23 cellular contexts compared by ENCODE assay signal in the genomic region with DNA sequence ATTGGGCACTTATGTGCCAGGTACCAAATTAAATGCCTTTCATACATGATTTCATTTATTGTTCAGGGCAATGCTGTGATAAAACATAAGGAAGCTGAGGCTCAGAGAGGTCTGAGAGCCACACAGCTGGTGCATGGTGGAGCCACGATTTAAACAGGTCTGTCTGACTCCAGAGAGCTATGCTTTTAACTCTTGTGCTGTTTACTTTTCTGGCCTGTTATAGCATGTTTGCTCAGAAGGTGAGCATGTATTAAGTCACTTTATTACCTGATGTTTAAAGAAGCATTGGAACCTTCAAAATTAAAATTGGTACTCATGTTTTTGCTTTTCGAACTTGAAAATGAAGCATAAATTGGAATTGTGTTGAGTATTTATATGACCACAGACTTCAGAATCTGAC.
"Had no signal": no experiment of that assay in that cellular context is flagged by ENCODE, and none has a peak within 500 bp of the region (broad histone marks: within the 10 kb centered on the region; RNA-seq: fewer than 3 reads in every experiment).

No MANE protein-coding gene starts in this region.

- ATAC-seq: activated CD8-positive, alpha-beta memory T cell treated with anti-CD3 and anti-CD28 coated beads, Interleukin-2, amount 10 ng/mL, durations not matched to agents 7 days and 5 days; activated naive CD4-positive, alpha-beta T cell treated with anti-CD3 and anti-CD28 coated beads, Interleukin-2, amount 50 U/mL, for 72 hours; activated naive CD8-positive, alpha-beta T cell treated with anti-CD3 and anti-CD28 coated beads, Interleukin-2, amount 50 U/mL, for 24 hours; body of pancreas; WTC11 had no signal

- H3K9me3 ChIP-seq: ascending aorta, body of pancreas had no signal

- H3K27ac ChIP-seq: ascending aorta, body of pancreas, PC-9 had no signal

- H3K4me3 ChIP-seq: ascending aorta, body of pancreas, PC-9 had no signal

- DNase-seq: activated CD4-positive, alpha-beta T cell treated with anti-CD3 and anti-CD28 coated beads for 48 hours; activated CD4-positive, alpha-beta T cell treated with anti-CD3 and anti-CD28 coated beads, Interleukin-2, amount 50 U/mL, for 48 hours; activated CD4-positive, CD25-positive, alpha-beta regulatory T cell treated with anti-CD3 and anti-CD28 coated beads, Interleukin-2, amount 50 U/mL, for 72 hours; activated CD8-positive, alpha-beta memory T cell treated with anti-CD3 and anti-CD28 coated beads, Interleukin-2, amount 10 ng/mL, durations not matched to agents 7 days and 5 days; activated effector memory CD4-positive, alpha-beta T cell treated with Interleukin-2 at 50 U/mL for 16 hours; activated naive CD4-positive, alpha-beta T cell treated with Interleukin-2 at 50 U/mL for 16 hours; activated naive CD8-positive, alpha-beta T cell treated with anti-CD3 and anti-CD28 coated beads, Interleukin-2, amount 50 U/mL, for 24 hours; activated T-cell treated with anti-CD3 and anti-CD28 coated beads, Interleukin-2, amount 50 U/mL, for 24 hours; amniotic stem cell; body of pancreas; Kasumi-1; KBM-7; NCI-H1092; NCI-H1436; NCI-H1694 treated with DMSO at 0.1 percent for 48 hours; NCI-H2029 treated with DMSO at 0.1 percent for 48 hours; NCI-H510A treated with DMSO at 0.1 percent for 48 hours; NCI-H69; PC-9; SHP77 treated with DMSO at 0.1 percent for 48 hours had no signal

- H3K4me1 ChIP-seq: ascending aorta had no signal
